In the genomic region with DNA sequence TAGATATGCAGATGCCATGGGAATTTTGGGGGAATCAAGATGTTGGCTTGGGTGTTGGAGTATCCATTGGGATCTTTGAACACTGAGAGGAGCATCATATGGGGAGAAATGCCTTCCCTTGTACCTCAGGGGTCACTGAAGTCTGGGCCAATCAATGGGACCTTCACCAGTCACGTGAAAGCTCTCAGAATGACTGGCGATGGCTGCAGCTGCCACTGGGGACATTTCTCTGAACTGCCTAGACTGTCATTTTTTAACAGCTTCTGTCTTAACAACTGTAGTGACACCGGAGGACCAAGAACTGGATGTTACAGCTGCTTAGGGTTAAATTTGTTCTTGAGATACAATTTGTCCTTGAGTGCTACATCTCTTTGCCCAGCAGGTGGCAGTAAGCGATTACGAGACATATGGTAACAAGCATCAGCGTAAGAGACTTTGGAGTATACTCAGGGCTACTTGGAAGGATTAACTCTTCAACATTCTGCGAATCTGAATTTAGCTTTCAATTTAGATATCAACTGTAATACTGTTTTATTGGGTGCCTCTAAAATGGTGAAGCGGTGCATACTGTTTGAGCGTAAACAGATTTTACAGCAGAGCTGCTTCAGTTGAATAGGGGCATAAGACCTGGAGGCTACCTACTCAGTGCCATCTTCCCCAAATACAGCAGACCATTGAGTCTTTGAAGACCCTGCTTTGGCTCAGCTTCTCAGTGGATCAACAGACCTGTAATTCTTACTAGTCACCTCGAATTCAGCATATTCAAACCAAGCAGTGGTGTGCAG, we compare ENCODE assay signal across 8 cellular contexts.
DNase-seq lines count a peak whose midpoint lies in the region; ATAC-seq and TF ChIP-seq lines count a peak whose summit lies in the region.

No MANE protein-coding gene starts in this region.

- TF ChIP-seq CTCF in AG09309 (IDR thresholded peaks at IDR 0.05; ENCODE audit: control insufficient read depth, insufficient read depth, low read depth, low read length, missing control alignments), result peak; percentile 79

- H3K27me3 Mint-ChIP-seq in memory B cell, result peaks cover 21% of the 10 kb centered on the region

- H3K27ac Mint-ChIP-seq in memory B cell, result no peak overlapping the region

- peak; percentile 88 for ATAC-seq in GM18502 (IDR thresholded peaks at IDR 0.05; ENCODE audit: poor library complexity, unreplicated experiment)
- ATAC-seq in HG02885 (IDR thresholded peaks at IDR 0.05; ENCODE audit: poor library complexity, unreplicated experiment), result peak; percentile 87
- ATAC-seq in memory B cell (ENCODE audit: low read depth), result peak; percentile 70

- H3K9me3 Mint-ChIP-seq in memory B cell, result peaks cover 1% of the 10 kb centered on the region

- no peaks in the 10 kb centered on the region for H3K36me3 Mint-ChIP-seq in memory B cell

- no peak overlapping the region for H3K4me3 ChIP-seq in AG09309 (ENCODE audit: control insufficient read depth, low read depth, low read length)

- no peak overlapping the region for H3K4me3 Mint-ChIP-seq in memory B cell

- H3K4me1 Mint-ChIP-seq in memory B cell, result peaks cover 9% of the 10 kb centered on the region

- DNase-seq in AG09309 (ENCODE audit: low read depth), result no peak
- DNase-seq in NCI-H2196 treated with DMSO at 0.1 percent for 48 hours (lab: John Stamatoyannopoulos, UW; ENCODE audit: unreplicated experiment), result peak; percentile 4
- peak; percentile 38 to 47 for DNase-seq in activated CD4-positive, alpha-beta T cell treated with anti-CD3 and anti-CD28 coated beads for 4 hours
- peak; percentile 16 for DNase-seq in effector CD8-positive, alpha-beta T cell (lab: John Stamatoyannopoulos, UW)
- DNase-seq in memory B cell (ENCODE audit: low spot score in 2 of 2), result peak; percentile 34 to 46
- DNase-seq in stimulated activated CD8-positive, alpha-beta memory T cell treated with anti-CD3 and anti-CD28 coated beads, Interleukin-4, amount 100 ng/mL, for 48 hours, result peak; percentile 65
